ENCODE assay signal across 1 cellular context in the genomic region with DNA sequence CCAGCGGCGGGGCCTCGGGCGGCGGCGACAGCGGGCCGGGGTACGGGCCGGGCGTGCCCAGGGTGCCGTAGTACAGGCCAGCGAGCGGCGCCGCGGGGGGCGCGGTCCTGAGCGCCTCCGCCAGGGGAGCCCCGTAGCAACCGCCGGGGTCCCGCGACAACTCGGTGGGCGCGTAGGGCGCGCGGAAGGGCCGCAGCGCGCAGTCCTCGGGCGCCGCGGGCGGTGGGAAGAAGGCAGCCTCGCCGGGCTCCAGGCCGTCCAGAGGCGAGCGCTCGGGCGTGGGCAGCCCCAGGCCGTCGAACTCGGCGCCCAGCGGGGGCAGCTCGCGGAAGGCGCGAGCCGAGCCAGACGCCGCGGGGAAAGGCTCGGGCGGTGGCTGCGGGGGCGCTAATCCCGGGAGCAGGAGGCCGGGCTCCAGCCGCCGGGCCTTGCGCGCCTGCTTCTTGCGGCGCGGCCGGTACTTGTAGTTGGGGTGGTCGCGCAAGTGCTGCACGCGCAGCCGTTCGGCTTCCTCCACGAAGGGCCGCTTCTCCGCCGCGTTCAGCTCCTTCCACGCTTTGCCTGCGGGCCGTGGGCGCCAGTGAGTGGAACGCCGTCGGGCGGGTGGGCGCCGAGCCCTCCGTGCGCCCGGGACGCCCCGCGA.
TF ChIP-seq lines count a peak whose summit lies in the region.

No MANE protein-coding gene starts in this region.

TF ChIP-seq in HepG2, 621 proteins besides CTCF, POLR2A, EP300 and RAD21:
- TF ChIP-seq ZNF329 (CRISPR knock-in tag; IDR thresholded peaks at IDR 0.05; ENCODE audit: low read depth) (0 out of 2 replicates have a peak, but pooled peaks have one; percentile 10), SIX1 (CRISPR knock-in tag; IDR thresholded peaks at IDR 0.05; ENCODE audit: borderline replicate concordance) (no peak), ESRRA (CRISPR knock-in tag; IDR thresholded peaks at IDR 0.05; ENCODE audit: low read depth) (no peak), SMC3 (IDR thresholded peaks at IDR 0.05; ENCODE audit: low read length) (no peak), HNRNPK (IDR thresholded peaks at IDR 0.05; ENCODE audit: low read depth, low read length, poor library complexity, severe bottlenecking) (peak; percentile 63), AHR (CRISPR knock-in tag; IDR thresholded peaks at IDR 0.05) (0 out of 2 replicates have a peak, but pooled peaks have one; percentile 19), PRPF4 (IDR thresholded peaks at IDR 0.05; ENCODE audit: low read depth, low read length, poor library complexity, severe bottlenecking) (peak; percentile 33), ZNF205 (CRISPR knock-in tag; IDR thresholded peaks at IDR 0.05) (0 out of 2 replicates have a peak, but pooled peaks have one; percentile 4), ZNF768 (CRISPR knock-in tag; IDR thresholded peaks at IDR 0.05) (peak; percentile 47; the same call in 1 of the 2 replicates), GPN1 (CRISPR knock-in tag; IDR thresholded peaks at IDR 0.05; ENCODE audit: borderline replicate concordance) (0 out of 2 replicates have a peak, but pooled peaks have one; percentile 20), ZNF746 (CRISPR knock-in tag; IDR thresholded peaks at IDR 0.05) (0 out of 2 replicates have a peak, but pooled peaks have one; percentile 13), BORCS8-MEF2B (CRISPR knock-in tag; IDR thresholded peaks at IDR 0.05) (0 out of 2 replicates have a peak, but pooled peaks have one; percentile 26), HOXA3 (CRISPR knock-in tag; IDR thresholded peaks at IDR 0.05) (peak; percentile 64), NR3C1 (CRISPR knock-in tag; IDR thresholded peaks at IDR 0.05) (peak; percentile 28; the same call in 1 of the 2 replicates), RORA (CRISPR knock-in tag; IDR thresholded peaks at IDR 0.05) (no peak), ZNF563 (CRISPR knock-in tag; IDR thresholded peaks at IDR 0.05) (0 out of 2 replicates have a peak, but pooled peaks have one; percentile 31), ZBTB38 (CRISPR knock-in tag; IDR thresholded peaks at IDR 0.05) (peak; percentile 94), ZNF777 (CRISPR knock-in tag; IDR thresholded peaks at IDR 0.05) (peak; percentile 67; the same call in 1 of the 2 replicates), ZNF792 (CRISPR knock-in tag; IDR thresholded peaks at IDR 0.05) (no peak), RBFOX2 (IDR thresholded peaks at IDR 0.05; ENCODE audit: low read depth, low read length) (0 out of 2 replicates have a peak, but pooled peaks have one; percentile 49)
- TF ChIP-seq, protein P1, sequence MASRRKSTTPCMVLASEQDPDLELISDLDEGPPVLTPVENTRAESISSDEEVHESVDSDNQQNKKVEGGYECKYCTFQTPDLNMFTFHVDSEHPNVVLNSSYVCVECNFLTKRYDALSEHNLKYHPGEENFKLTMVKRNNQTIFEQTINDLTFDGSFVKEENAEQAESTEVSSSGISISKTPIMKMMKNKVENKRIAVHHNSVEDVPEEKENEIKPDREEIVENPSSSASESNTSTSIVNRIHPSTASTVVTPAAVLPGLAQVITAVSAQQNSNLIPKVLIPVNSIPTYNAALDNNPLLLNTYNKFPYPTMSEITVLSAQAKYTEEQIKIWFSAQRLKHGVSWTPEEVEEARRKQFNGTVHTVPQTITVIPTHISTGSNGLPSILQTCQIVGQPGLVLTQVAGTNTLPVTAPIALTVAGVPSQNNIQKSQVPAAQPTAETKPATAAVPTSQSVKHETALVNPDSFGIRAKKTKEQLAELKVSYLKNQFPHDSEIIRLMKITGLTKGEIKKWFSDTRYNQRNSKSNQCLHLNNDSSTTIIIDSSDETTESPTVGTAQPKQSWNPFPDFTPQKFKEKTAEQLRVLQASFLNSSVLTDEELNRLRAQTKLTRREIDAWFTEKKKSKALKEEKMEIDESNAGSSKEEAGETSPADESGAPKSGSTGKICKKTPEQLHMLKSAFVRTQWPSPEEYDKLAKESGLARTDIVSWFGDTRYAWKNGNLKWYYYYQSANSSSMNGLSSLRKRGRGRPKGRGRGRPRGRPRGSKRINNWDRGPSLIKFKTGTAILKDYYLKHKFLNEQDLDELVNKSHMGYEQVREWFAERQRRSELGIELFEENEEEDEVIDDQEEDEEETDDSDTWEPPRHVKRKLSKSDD (CRISPR knock-in tag; IDR thresholded peaks at IDR 0.05; ENCODE audit: low read depth): 0 out of 2 replicates have a peak, but pooled peaks have one; percentile 42
- TF ChIP-seq, protein P2, sequence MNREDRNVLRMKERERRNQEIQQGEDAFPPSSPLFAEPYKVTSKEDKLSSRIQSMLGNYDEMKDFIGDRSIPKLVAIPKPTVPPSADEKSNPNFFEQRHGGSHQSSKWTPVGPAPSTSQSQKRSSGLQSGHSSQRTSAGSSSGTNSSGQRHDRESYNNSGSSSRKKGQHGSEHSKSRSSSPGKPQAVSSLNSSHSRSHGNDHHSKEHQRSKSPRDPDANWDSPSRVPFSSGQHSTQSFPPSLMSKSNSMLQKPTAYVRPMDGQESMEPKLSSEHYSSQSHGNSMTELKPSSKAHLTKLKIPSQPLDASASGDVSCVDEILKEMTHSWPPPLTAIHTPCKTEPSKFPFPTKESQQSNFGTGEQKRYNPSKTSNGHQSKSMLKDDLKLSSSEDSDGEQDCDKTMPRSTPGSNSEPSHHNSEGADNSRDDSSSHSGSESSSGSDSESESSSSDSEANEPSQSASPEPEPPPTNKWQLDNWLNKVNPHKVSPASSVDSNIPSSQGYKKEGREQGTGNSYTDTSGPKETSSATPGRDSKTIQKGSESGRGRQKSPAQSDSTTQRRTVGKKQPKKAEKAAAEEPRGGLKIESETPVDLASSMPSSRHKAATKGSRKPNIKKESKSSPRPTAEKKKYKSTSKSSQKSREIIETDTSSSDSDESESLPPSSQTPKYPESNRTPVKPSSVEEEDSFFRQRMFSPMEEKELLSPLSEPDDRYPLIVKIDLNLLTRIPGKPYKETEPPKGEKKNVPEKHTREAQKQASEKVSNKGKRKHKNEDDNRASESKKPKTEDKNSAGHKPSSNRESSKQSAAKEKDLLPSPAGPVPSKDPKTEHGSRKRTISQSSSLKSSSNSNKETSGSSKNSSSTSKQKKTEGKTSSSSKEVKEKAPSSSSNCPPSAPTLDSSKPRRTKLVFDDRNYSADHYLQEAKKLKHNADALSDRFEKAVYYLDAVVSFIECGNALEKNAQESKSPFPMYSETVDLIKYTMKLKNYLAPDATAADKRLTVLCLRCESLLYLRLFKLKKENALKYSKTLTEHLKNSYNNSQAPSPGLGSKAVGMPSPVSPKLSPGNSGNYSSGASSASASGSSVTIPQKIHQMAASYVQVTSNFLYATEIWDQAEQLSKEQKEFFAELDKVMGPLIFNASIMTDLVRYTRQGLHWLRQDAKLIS (CRISPR knock-in tag; IDR thresholded peaks at IDR 0.05): no peak
- TF ChIP-seq, protein P3, sequence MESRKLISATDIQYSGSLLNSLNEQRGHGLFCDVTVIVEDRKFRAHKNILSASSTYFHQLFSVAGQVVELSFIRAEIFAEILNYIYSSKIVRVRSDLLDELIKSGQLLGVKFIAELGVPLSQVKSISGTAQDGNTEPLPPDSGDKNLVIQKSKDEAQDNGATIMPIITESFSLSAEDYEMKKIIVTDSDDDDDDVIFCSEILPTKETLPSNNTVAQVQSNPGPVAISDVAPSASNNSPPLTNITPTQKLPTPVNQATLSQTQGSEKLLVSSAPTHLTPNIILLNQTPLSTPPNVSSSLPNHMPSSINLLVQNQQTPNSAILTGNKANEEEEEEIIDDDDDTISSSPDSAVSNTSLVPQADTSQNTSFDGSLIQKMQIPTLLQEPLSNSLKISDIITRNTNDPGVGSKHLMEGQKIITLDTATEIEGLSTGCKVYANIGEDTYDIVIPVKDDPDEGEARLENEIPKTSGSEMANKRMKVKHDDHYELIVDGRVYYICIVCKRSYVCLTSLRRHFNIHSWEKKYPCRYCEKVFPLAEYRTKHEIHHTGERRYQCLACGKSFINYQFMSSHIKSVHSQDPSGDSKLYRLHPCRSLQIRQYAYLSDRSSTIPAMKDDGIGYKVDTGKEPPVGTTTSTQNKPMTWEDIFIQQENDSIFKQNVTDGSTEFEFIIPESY (CRISPR knock-in tag; IDR thresholded peaks at IDR 0.05): peak; percentile 70
- TF ChIP-seq, protein P4, sequence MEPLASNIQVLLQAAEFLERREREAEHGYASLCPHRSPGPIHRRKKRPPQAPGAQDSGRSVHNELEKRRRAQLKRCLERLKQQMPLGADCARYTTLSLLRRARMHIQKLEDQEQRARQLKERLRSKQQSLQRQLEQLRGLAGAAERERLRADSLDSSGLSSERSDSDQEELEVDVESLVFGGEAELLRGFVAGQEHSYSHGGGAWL (CRISPR knock-in tag; IDR thresholded peaks at IDR 0.05): 0 out of 2 replicates have a peak, but pooled peaks have one; percentile 27
- TF ChIP-seq, protein P5, sequence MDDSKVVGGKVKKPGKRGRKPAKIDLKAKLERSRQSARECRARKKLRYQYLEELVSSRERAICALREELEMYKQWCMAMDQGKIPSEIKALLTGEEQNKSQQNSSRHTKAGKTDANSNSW (CRISPR knock-in tag; IDR thresholded peaks at IDR 0.05; ENCODE audit: borderline replicate concordance): no peak
- TF ChIP-seq, protein P6, sequence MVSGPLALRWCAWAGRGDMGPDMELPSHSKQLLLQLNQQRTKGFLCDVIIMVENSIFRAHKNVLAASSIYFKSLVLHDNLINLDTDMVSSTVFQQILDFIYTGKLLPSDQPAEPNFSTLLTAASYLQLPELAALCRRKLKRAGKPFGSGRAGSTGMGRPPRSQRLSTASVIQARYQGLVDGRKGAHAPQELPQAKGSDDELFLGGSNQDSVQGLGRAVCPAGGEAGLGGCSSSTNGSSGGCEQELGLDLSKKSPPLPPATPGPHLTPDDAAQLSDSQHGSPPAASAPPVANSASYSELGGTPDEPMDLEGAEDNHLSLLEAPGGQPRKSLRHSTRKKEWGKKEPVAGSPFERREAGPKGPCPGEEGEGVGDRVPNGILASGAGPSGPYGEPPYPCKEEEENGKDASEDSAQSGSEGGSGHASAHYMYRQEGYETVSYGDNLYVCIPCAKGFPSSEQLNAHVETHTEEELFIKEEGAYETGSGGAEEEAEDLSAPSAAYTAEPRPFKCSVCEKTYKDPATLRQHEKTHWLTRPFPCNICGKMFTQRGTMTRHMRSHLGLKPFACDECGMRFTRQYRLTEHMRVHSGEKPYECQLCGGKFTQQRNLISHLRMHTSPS (CRISPR knock-in tag; IDR thresholded peaks at IDR 0.05; ENCODE audit: low read depth): 0 out of 2 replicates have a peak, but pooled peaks have one; percentile 28
- TF ChIP-seq, protein P7, sequence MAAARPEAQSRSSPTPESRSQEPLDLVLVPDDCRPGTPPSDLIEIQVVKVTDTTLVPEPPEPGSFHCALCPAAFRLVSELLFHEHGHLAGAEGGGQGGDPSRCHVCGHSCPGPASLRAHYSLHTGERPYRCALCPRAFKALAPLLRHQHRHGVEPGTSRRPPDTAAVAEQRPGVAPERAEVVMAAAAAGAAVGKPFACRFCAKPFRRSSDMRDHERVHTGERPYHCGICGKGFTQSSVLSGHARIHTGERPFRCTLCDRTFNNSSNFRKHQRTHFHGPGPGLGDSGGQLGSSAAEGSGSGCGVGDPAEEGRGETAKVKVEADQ (CRISPR knock-in tag; IDR thresholded peaks at IDR 0.05; ENCODE audit: borderline replicate concordance): peak; percentile 28; the same call in 1 of the 2 replicates
